10 cellular contexts compared by ENCODE assay signal in the genomic region with DNA sequence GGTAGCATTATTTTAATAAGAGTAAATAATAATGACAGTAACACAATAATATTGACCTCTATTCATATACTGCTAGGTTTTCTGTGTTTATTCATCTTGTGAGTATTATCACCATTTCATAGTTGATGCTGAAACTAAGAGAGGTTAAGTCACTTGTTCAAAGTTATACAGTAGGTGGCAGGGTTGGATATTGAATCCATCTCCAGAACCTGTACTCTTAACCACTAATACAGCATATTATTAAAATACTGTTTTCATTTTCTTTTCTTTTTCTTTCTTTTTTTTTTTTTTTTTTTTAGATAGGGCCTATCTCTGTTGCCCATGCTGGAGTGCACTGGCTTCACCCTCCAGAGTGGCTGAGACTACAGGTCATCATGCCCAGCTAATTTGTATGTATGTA. TPM values are rescaled to one million over a fixed set of nuclear protein-coding genes. Genes with fewer than 3 reads are reported as not detected.
DNase-seq lines count a peak whose midpoint lies in the region; ATAC-seq, FAIRE-seq and TF ChIP-seq lines count a peak whose summit lies in the region.
"Had no signal": no experiment of that assay in that cellular context is flagged by ENCODE, and none has a peak within 500 bp of the region (broad histone marks: within the 10 kb centered on the region; RNA-seq: fewer than 3 reads in every experiment).

No MANE protein-coding gene starts in this region.

- H3K27ac Mint-ChIP-seq in activated T-helper 17 cell treated with anti-CD3 and anti-CD28 coated beads, Interleukin-2, amount 50 U/mL, for 72 hours, result no peak overlapping the region

- H3K4me1 Mint-ChIP-seq in activated T-helper 17 cell treated with anti-CD3 and anti-CD28 coated beads, Interleukin-2, amount 50 U/mL, for 72 hours, result no peaks in the 10 kb centered on the region

- DNase-seq in GM10266 (ENCODE audit: extremely low spot score), result peak; percentile 31
- peak; percentile 38 to 58 for DNase-seq in lung microvascular endothelial cell (ENCODE audit: low read depth in 2 of 2)
- no peak for DNase-seq in NCI-H2081 treated with DMSO at 0.1 percent for 48 hours (lab: John Stamatoyannopoulos, UW)
- DNase-seq in NCI-H510A treated with DMSO at 0.1 percent for 48 hours (lab: John Stamatoyannopoulos, UW), result no peak
- no peak for DNase-seq in GM19239 (ENCODE audit: insufficient read length, low spot score)
- DNase-seq in COR-L47 (lab: John Stamatoyannopoulos, UW), result no peak
- DNase-seq: ovary, stomach had no signal

- no peak overlapping the region for H3K4me3 Mint-ChIP-seq in activated T-helper 17 cell treated with anti-CD3 and anti-CD28 coated beads, Interleukin-2, amount 50 U/mL, for 72 hours

- peak; percentile 53 for ATAC-seq in HG02981 (IDR thresholded peaks at IDR 0.05; ENCODE audit: unreplicated experiment)
- ATAC-seq in activated T-helper 17 cell treated with anti-CD3 and anti-CD28 coated beads, Interleukin-2, amount 50 U/mL, for 72 hours (replicated peaks), result peak; percentile 32

- H3K9me3 Mint-ChIP-seq in activated T-helper 17 cell treated with anti-CD3 and anti-CD28 coated beads, Interleukin-2, amount 50 U/mL, for 72 hours, result no peaks in the 10 kb centered on the region

- no peak for FAIRE-seq in GM19239 (lab: Jason Lieb, UNC)

- no peaks in the 10 kb centered on the region for H3K36me3 Mint-ChIP-seq in activated T-helper 17 cell treated with anti-CD3 and anti-CD28 coated beads, Interleukin-2, amount 50 U/mL, for 72 hours (ENCODE audit: low read depth)

- TF ChIP-seq CTCF in GM10266 (IDR thresholded peaks at IDR 0.05; ENCODE audit: control insufficient read depth, insufficient read depth, low read depth, missing control alignments), result peak; percentile 27

- peaks cover 6% of the 10 kb centered on the region for H3K27me3 Mint-ChIP-seq in activated T-helper 17 cell treated with anti-CD3 and anti-CD28 coated beads, Interleukin-2, amount 50 U/mL, for 72 hours

RNA-seq across cellular contexts. Expression of gene ELF2, which starts 7.1 kb away (rescaled TPM):
- 10 to 100 TPM; 29.7 to 35.2 TPM for total RNA-seq in activated T-helper 17 cell treated with anti-CD3 and anti-CD28 coated beads, Interleukin-2, amount 50 U/mL, for 72 hours
- total RNA-seq in lung microvascular endothelial cell, result 33.3 and 45.0 TPM in 2 replicates

Comparison
In these comparisons a context has a peak if more than half of its experiments do, and no peak if none do; other contexts are left out.
1. DNase-seq: peak in GM10266 (single experiment) and lung microvascular endothelial cell (2 of 2); none in NCI-H2081 treated with DMSO at 0.1 percent for 48 hours (single experiment), NCI-H510A treated with DMSO at 0.1 percent for 48 hours (single experiment), GM19239 (single experiment) and COR-L47 (single experiment).